In genomic region chr16:4570086-4570485, GRCh38 we compare ENCODE assay signal across 21 cellular contexts. TPM values are rescaled to one million over a fixed set of nuclear protein-coding genes. Genes with fewer than 3 reads are reported as not detected.
DNase-seq lines count a peak whose midpoint lies in the region; ATAC-seq and TF ChIP-seq lines count a peak whose summit lies in the region.
"Had no signal": no experiment of that assay in that cellular context is flagged by ENCODE, and none has a peak within 500 bp of the region (broad histone marks: within the 10 kb centered on the region; RNA-seq: fewer than 3 reads in every experiment).

No MANE protein-coding gene starts in this region.

- H3K9me3 Mint-ChIP-seq in H9: no peaks in the 10 kb centered on the region; a peak in 1 of 5 replicates
- H3K9me3 Mint-ChIP-seq in naive thymus-derived CD4-positive, alpha-beta T cell: no peaks in the 10 kb centered on the region
- H3K9me3 Mint-ChIP-seq: CD8-positive, alpha-beta T cell had no signal

- H3F3A ChIP-seq in OCI-LY1 (ENCODE audit: insufficient read depth, low read length): no peaks in the 10 kb centered on the region

- H3K4me3 ChIP-seq in OCI-LY1 (ENCODE audit: low read depth, low read length, poor library complexity, severe bottlenecking): no peak overlapping the region
- peak overlapping the region; percentile 48 for H3K4me3 ChIP-seq in iPS-20b (ENCODE audit: low read length)
- H3K4me3 ChIP-seq in naive thymus-derived CD4-positive, alpha-beta T cell (ENCODE audit: low read length): no peak overlapping the region
- H3K4me3 ChIP-seq: BLaER1, HAP-1, SJSA1 had no signal

- H3K18ac ChIP-seq in H9 (ENCODE audit: insufficient read length, low read depth, low read length): no peak overlapping the region

- peaks cover 4% of the 10 kb centered on the region; the same call in 1 of the 2 replicates for H3K4me1 ChIP-seq in H9 (ENCODE audit: insufficient read depth, low read length)
- peaks cover 5% of the 10 kb centered on the region for H3K4me1 ChIP-seq in OCI-LY1 (ENCODE audit: insufficient read depth, low read length, severe bottlenecking)
- H3K4me1 ChIP-seq in iPS-20b (ENCODE audit: insufficient read depth, low read length): peaks cover 18% of the 10 kb centered on the region
- H3K4me1 ChIP-seq in naive thymus-derived CD4-positive, alpha-beta T cell (ENCODE audit: control insufficient read depth in 2 of 2, insufficient read depth in 2 of 2, low read length in 2 of 2): no peaks in the 10 kb centered on the region
- H3K4me1 ChIP-seq: HAP-1, SJSA1 had no signal

- no peaks in the 10 kb centered on the region for H3K23me2 ChIP-seq in H9 (ENCODE audit: insufficient read length, low read depth, low read length, poor library complexity, severe bottlenecking)

- no peaks in the 10 kb centered on the region for H4K20me1 ChIP-seq in H9 (ENCODE audit: control insufficient read depth, insufficient read depth, insufficient read length)
- H4K20me1 ChIP-seq in OCI-LY1 (ENCODE audit: insufficient read depth, low read length): no peaks in the 10 kb centered on the region
- H4K20me1 ChIP-seq: BLaER1 had no signal

- H3T11ph ChIP-seq in H9 (ENCODE audit: low read length): peak overlapping the region; percentile 56

- H3K27me3 Mint-ChIP-seq in H9 (ENCODE audit: low read depth): peaks cover 30% of the 10 kb centered on the region
- H3K27me3 Mint-ChIP-seq in naive thymus-derived CD4-positive, alpha-beta T cell: peaks cover 0 to 13% (median 0%) of the 10 kb centered on the region in 5 donors

- POLR2A ChIA-PET in naive thymus-derived CD4-positive, alpha-beta T cell (lab: Charles Lee): no interaction called here

- no peaks in the 10 kb centered on the region for H3K79me2 ChIP-seq in H9 (ENCODE audit: insufficient read depth, low read length)
- H3K79me2 ChIP-seq in OCI-LY1 (ENCODE audit: insufficient read depth, low read length): no peaks in the 10 kb centered on the region

- H3K14ac ChIP-seq in H9 (ENCODE audit: insufficient read depth, low read length): no peak overlapping the region

- H3K9ac ChIP-seq in H9 (ENCODE audit: extremely low read depth, insufficient read length, low read length) (no peak overlapping the region), OCI-LY1 (ENCODE audit: low read length) (no peak overlapping the region), iPS-20b (ENCODE audit: low read depth, low read length) (peak overlapping the region; percentile 56; the same call in 1 of the 2 replicates)
- H3K9ac ChIP-seq: BLaER1 had no signal

- DNase-seq in H9: no peak
- DNase-seq in naive thymus-derived CD4-positive, alpha-beta T cell: no peak
- no peak for DNase-seq in EL
- no peak for DNase-seq in SW480 (ENCODE audit: low spot score)
- DNase-seq: CD8-positive, alpha-beta T cell; DMS79; KBM-7; NCI-H1048; NCI-H1436 treated with DMSO at 0.1 percent for 48 hours; NCI-H2029 treated with DMSO at 0.1 percent for 48 hours; NCI-H2171 treated with DMSO at 0.1 percent for 48 hours; NCI-H446 treated with DMSO at 0.1 percent for 48 hours; NCI-H748 treated with DMSO at 0.1 percent for 48 hours; SW 1271 had no signal

- H4K5ac ChIP-seq in H9 (ENCODE audit: insufficient read length, low read depth, low read length): peak overlapping the region; percentile 63

- intact Hi-C loops in naive thymus-derived CD4-positive, alpha-beta T cell (cut with micrococcal nuclease): no loop called here

- H3K27ac ChIP-seq in H9 (ENCODE audit: insufficient read length, low read depth, low read length): peak overlapping the region; percentile 84
- H3K27ac ChIP-seq in OCI-LY1 (ENCODE audit: low read depth, low read length, poor library complexity, severe bottlenecking): no peak overlapping the region
- no peak overlapping the region for H3K27ac ChIP-seq in iPS-20b (ENCODE audit: low read length)
- H3K27ac ChIP-seq in naive thymus-derived CD4-positive, alpha-beta T cell (ENCODE audit: low read depth, low read length): no peak overlapping the region
- H3K27ac ChIP-seq: BLaER1, SJSA1 had no signal

- peak overlapping the region; percentile 46 to 68; a peak in 4 of 5 replicates for H3K4me3 Mint-ChIP-seq in H9
- no peak overlapping the region for H3K4me3 Mint-ChIP-seq in naive thymus-derived CD4-positive, alpha-beta T cell
- H3K4me3 Mint-ChIP-seq: CD8-positive, alpha-beta T cell had no signal

- H4K8ac ChIP-seq in H9 (replicated peaks; ENCODE audit: insufficient read length, low read depth, low read length): no peak overlapping the region

- ATAC-seq in naive thymus-derived CD4-positive, alpha-beta T cell: no peak
- ATAC-seq: CD8-positive, alpha-beta T cell had no signal

- H2AFZ ChIP-seq in H9 (ENCODE audit: low read length) (no peak overlapping the region), OCI-LY1 (ENCODE audit: low read length) (no peak overlapping the region)

- H3K27me3 ChIP-seq in H9 (ENCODE audit: insufficient read depth, low read length) (no peaks in the 10 kb centered on the region), OCI-LY1 (ENCODE audit: insufficient read depth, low read length) (peaks cover 9% of the 10 kb centered on the region; the same call in 1 of the 2 replicates), iPS-20b (ENCODE audit: insufficient read depth, low read length) (no peaks in the 10 kb centered on the region)
- H3K27me3 ChIP-seq in naive thymus-derived CD4-positive, alpha-beta T cell (ENCODE audit: control insufficient read depth in 2 of 2, insufficient read depth in 2 of 2, low read length in 2 of 2): no peaks in the 10 kb centered on the region
- H3K27me3 ChIP-seq: BLaER1, SJSA1 had no signal

- no peaks in the 10 kb centered on the region for H3K9me2 ChIP-seq in OCI-LY1 (ENCODE audit: low read depth, low read length)

- no peaks in the 10 kb centered on the region for H3K79me1 ChIP-seq in H9 (ENCODE audit: insufficient read depth, low read depth, low read length, poor library complexity, severe bottlenecking)

- H2BK15ac ChIP-seq in H9 (ENCODE audit: low read depth, low read length): no peak overlapping the region

- WGBS in H9 (ENCODE audit: extremely low coverage, insufficient read length, low lambda C conversion rate): no CpG with 5 or more reads among the region's 6 CpGs

- no peak overlapping the region for H2BK20ac ChIP-seq in H9 (ENCODE audit: low read depth, low read length, poor library complexity, severe bottlenecking)

- no peak overlapping the region for H2BK5ac ChIP-seq in H9 (ENCODE audit: insufficient read length, low read length)

- H2BK12ac ChIP-seq in H9 (ENCODE audit: insufficient read length, low read depth, low read length): no peak overlapping the region

- H4K91ac ChIP-seq in H9 (ENCODE audit: insufficient read length, low read depth, low read length): peak overlapping the region; percentile 65

- H3K36me3 ChIP-seq in OCI-LY1 (ENCODE audit: insufficient read depth, low read length) (no peaks in the 10 kb centered on the region), iPS-20b (ENCODE audit: insufficient read depth, low read depth, low read length) (no peaks in the 10 kb centered on the region)
- no peaks in the 10 kb centered on the region for H3K36me3 ChIP-seq in naive thymus-derived CD4-positive, alpha-beta T cell (ENCODE audit: control insufficient read depth in 2 of 3, insufficient read depth in 3 of 3, low read length in 3 of 3)
- H3K36me3 ChIP-seq: BLaER1, HAP-1, SJSA1 had no signal

- H3K9me3 ChIP-seq in H9 (ENCODE audit: control insufficient read depth, low read depth, low read length) (no peaks in the 10 kb centered on the region), OCI-LY1 (ENCODE audit: low read length) (no peaks in the 10 kb centered on the region), iPS-20b (ENCODE audit: insufficient read depth, low read depth, low read length) (no peaks in the 10 kb centered on the region)
- H3K9me3 ChIP-seq in naive thymus-derived CD4-positive, alpha-beta T cell (ENCODE audit: control insufficient read depth in 2 of 3, low read length in 3 of 3): no peaks in the 10 kb centered on the region
- H3K9me3 ChIP-seq: BLaER1, HAP-1, SJSA1 had no signal

- TF ChIP-seq CTCF in H9 (conservative IDR thresholded peaks at IDR 0.05) (no peak), OCI-LY1 (IDR thresholded peaks at IDR 0.05; ENCODE audit: low read length) (no peak)

- no peak overlapping the region for H2BK120ac ChIP-seq in H9 (ENCODE audit: low read depth, low read length, poor library complexity, severe bottlenecking)

- CTCF ChIA-PET in naive thymus-derived CD4-positive, alpha-beta T cell (lab: Charles Lee): no interaction called here

- H3K56ac ChIP-seq in H9 (ENCODE audit: insufficient read length, low read depth, low read length): no peak overlapping the region

- H3K27ac Mint-ChIP-seq in H9: peak overlapping the region; percentile 98; a peak in 6 of 7 replicates
- no peak overlapping the region for H3K27ac Mint-ChIP-seq in naive thymus-derived CD4-positive, alpha-beta T cell
- H3K27ac Mint-ChIP-seq: CD8-positive, alpha-beta T cell had no signal

- H3K4me1 Mint-ChIP-seq in H9: peaks cover 24 to 37% of the 10 kb centered on the region in 2 experiments
- H3K4me1 Mint-ChIP-seq in naive thymus-derived CD4-positive, alpha-beta T cell: peaks cover 0 to 10% (median 0%) of the 10 kb centered on the region in 7 donors

- peak overlapping the region; percentile 46; the same call in 1 of the 2 replicates for H3K4ac ChIP-seq in H9 (ENCODE audit: low read depth, low read length)

- H2AK5ac ChIP-seq in H9 (ENCODE audit: insufficient read length, low read length): no peak overlapping the region

- no peak overlapping the region for H3K23ac ChIP-seq in H9 (ENCODE audit: insufficient read length, low read depth, low read length)

- H3K4me2 ChIP-seq in H9 (ENCODE audit: insufficient read depth, insufficient read length, low read length) (peak overlapping the region; percentile 31), OCI-LY1 (ENCODE audit: low read length) (peak overlapping the region; percentile 22; the same call in 1 of the 2 replicates)
- H3K4me2 ChIP-seq: BLaER1 had no signal

- H3K36me3 Mint-ChIP-seq in H9 (ENCODE audit: insufficient read depth in 1 of 3, low read depth in 3 of 3): peaks cover 0 to 9% (median 0%) of the 10 kb centered on the region in 3 experiments; a peak in 5 of 7 replicates
- H3K36me3 Mint-ChIP-seq in naive thymus-derived CD4-positive, alpha-beta T cell: no peaks in the 10 kb centered on the region
- H3K36me3 Mint-ChIP-seq: CD8-positive, alpha-beta T cell had no signal

RNA-seq across cellular contexts. Expression of gene C16orf96, which starts 13.9 kb away (rescaled TPM):
- total RNA-seq in H9 (2021): 1.4 and 2.0 TPM in 2 replicates
- under 1 TPM; 0.17 to 0.70 (median 0.64) TPM for total RNA-seq in naive thymus-derived CD4-positive, alpha-beta T cell
- polyA plus RNA-seq in naive thymus-derived CD4-positive, alpha-beta T cell: not detected
- total RNA-seq: HT1080, SJSA1 had no signal
- polyA plus RNA-seq: AG04450 had no signal

RNA-seq across cellular contexts. Expression of gene CDIP1, which starts 31.5 kb away (rescaled TPM):
- total RNA-seq in H9 (2021): 49.7 and 50.5 TPM in 2 replicates
- 10 to 100 TPM; 28.1 to 41.1 (median 31.0) TPM for total RNA-seq in naive thymus-derived CD4-positive, alpha-beta T cell
- polyA plus RNA-seq in naive thymus-derived CD4-positive, alpha-beta T cell: 10 to 100 TPM; 28.3 to 33.4 TPM

RNA-seq across cellular contexts. Expression of gene UBALD1, which starts 44.6 kb away (rescaled TPM):
- total RNA-seq in H9 (2021): 80.9 and 81.7 TPM in 2 replicates
- total RNA-seq in naive thymus-derived CD4-positive, alpha-beta T cell: 10 to 100 TPM; 21.8 to 36.5 (median 29.7) TPM
- polyA plus RNA-seq in naive thymus-derived CD4-positive, alpha-beta T cell: 1 to 10 TPM; 1.6 to 2.5 TPM

RNA-seq across cellular contexts. Expression of gene MGRN1, which starts 54.5 kb away (rescaled TPM):
- 91.6 and 93.9 TPM in 2 replicates for total RNA-seq in H9 (2021)
- 100 to 1,000 TPM in 1 of 5 experiments, 10 to 100 TPM in 4; 62.6 to 103 (median 81.2) TPM for total RNA-seq in naive thymus-derived CD4-positive, alpha-beta T cell
- 1 to 10 TPM; 4.9 to 10.0 TPM for polyA plus RNA-seq in naive thymus-derived CD4-positive, alpha-beta T cell

Comparison
In these comparisons a context has a peak if more than half of its experiments do, and no peak if none do; other contexts are left out.
1. H3K27ac Mint-ChIP-seq: peak in H9 (3 of 3); none in naive thymus-derived CD4-positive, alpha-beta T cell (0 of 9).
2. H3K4me3 Mint-ChIP-seq: peak in H9 (2 of 2); none in naive thymus-derived CD4-positive, alpha-beta T cell (0 of 10).